In genomic region chr7:101124376-101125056, GRCh38 we compare ENCODE assay signal across 9 cellular contexts. TPM values are rescaled to one million over a fixed set of nuclear protein-coding genes. Genes with fewer than 3 reads are reported as not detected.
A peak's percentile ranks its signal among the peaks of the same experiment; 100 is the strongest.
DNase-seq lines count a peak whose midpoint lies in the region; ATAC-seq and TF ChIP-seq lines count a peak whose summit lies in the region.
"Had no signal": no experiment of that assay in that cellular context is flagged by ENCODE, and none has a peak within 500 bp of the region (broad histone marks: within the 10 kb centered on the region; RNA-seq: fewer than 3 reads in every experiment).

No MANE protein-coding gene starts in this region.

- H3K4me3 Mint-ChIP-seq in activated naive CD8-positive, alpha-beta T cell treated with anti-CD3 and anti-CD28 coated beads for 36 hours, result peak overlapping the region; percentile 37
- no peak overlapping the region for H3K4me3 Mint-ChIP-seq in CD8-positive, alpha-beta T cell
- H3K4me3 Mint-ChIP-seq: neural crest cell had no signal

- H3K36me3 ChIP-seq in A673 (ENCODE audit: insufficient read depth, low read length, poor library complexity, severe bottlenecking), result no peaks in the 10 kb centered on the region
- no peaks in the 10 kb centered on the region for H3K36me3 ChIP-seq in HEK293 (ENCODE audit: control insufficient read depth in 2 of 2, insufficient read depth in 1 of 2, low read length in 2 of 2)
- no peaks in the 10 kb centered on the region for H3K36me3 ChIP-seq in CD8-positive, alpha-beta T cell (ENCODE audit: insufficient read depth, low read length)

- H3K4me1 ChIP-seq in A673 (ENCODE audit: insufficient read depth, low read length, poor library complexity, severe bottlenecking), result peaks cover 18% of the 10 kb centered on the region
- no peaks in the 10 kb centered on the region; the same call in 1 of the 2 replicates for H3K4me1 ChIP-seq in HEK293 (ENCODE audit: control insufficient read depth, insufficient read depth, low read length)
- peaks cover 18% of the 10 kb centered on the region for H3K4me1 ChIP-seq in CD8-positive, alpha-beta T cell (ENCODE audit: insufficient read depth, low read length)

- ATAC-seq in GM18858 (IDR thresholded peaks at IDR 0.05; ENCODE audit: unreplicated experiment) (no peak), HG02840 (IDR thresholded peaks at IDR 0.05; ENCODE audit: low FRiP score, unreplicated experiment) (no peak)
- ATAC-seq in CD8-positive, alpha-beta T cell, result no peak

- peaks cover 43% of the 10 kb centered on the region for H3K4me1 Mint-ChIP-seq in activated naive CD8-positive, alpha-beta T cell treated with anti-CD3 and anti-CD28 coated beads for 36 hours
- peaks cover 32% of the 10 kb centered on the region for H3K4me1 Mint-ChIP-seq in CD8-positive, alpha-beta T cell (ENCODE audit: low read depth)

- no peak overlapping the region for H3K27ac ChIP-seq in A673 (ENCODE audit: low read depth, low read length, poor library complexity, severe bottlenecking)
- H3K27ac ChIP-seq in HEK293 (ENCODE audit: extremely low read depth, low read depth, low read length), result no peak overlapping the region
- no peak overlapping the region for H3K27ac ChIP-seq in CD8-positive, alpha-beta T cell (ENCODE audit: low read depth, low read length)

- H3K9me3 Mint-ChIP-seq in activated naive CD8-positive, alpha-beta T cell treated with anti-CD3 and anti-CD28 coated beads for 36 hours, result no peaks in the 10 kb centered on the region
- H3K9me3 Mint-ChIP-seq in CD8-positive, alpha-beta T cell, result no peaks in the 10 kb centered on the region
- H3K9me3 Mint-ChIP-seq: neural crest cell had no signal

- H3K27me3 Mint-ChIP-seq in activated naive CD8-positive, alpha-beta T cell treated with anti-CD3 and anti-CD28 coated beads for 36 hours, result peaks cover 86% of the 10 kb centered on the region
- peaks cover 59% of the 10 kb centered on the region for H3K27me3 Mint-ChIP-seq in CD8-positive, alpha-beta T cell (ENCODE audit: low read depth)

- peak; percentile 41 for DNase-seq in A673 (ENCODE audit: low spot score)
- no peak for DNase-seq in activated naive CD8-positive, alpha-beta T cell treated with anti-CD3 and anti-CD28 coated beads for 36 hours
- DNase-seq in kidney tubule cell (ENCODE audit: low spot score), result peak; percentile 57
- DNase-seq in activated gamma-delta T cell (lab: John Stamatoyannopoulos, UW), result no peak
- no peak for DNase-seq in CD8-positive, alpha-beta T cell

- no peaks in the 10 kb centered on the region for H3K36me3 Mint-ChIP-seq in activated naive CD8-positive, alpha-beta T cell treated with anti-CD3 and anti-CD28 coated beads for 36 hours
- H3K36me3 Mint-ChIP-seq in CD8-positive, alpha-beta T cell, result no peaks in the 10 kb centered on the region

- POLR2A ChIA-PET in A673 (lab: Charles Lee; ENCODE audit: low non-redundant PET) (interaction anchor here (0.5 kb wide), 1 partner anchor 18 kb away, joined by 3 read pairs; no protein-coding TSS in a partner anchor), HEK293 (lab: Yijun Ruan, JAX) (interaction anchor here (0.7 kb wide), 1 partner anchor 690 kb away, joined by 11 read pairs; no protein-coding TSS in a partner anchor)
- POLR2A ChIA-PET in CD8-positive, alpha-beta T cell (lab: Charles Lee), result no interaction called here

- BruUV-seq in A673 (replicated peaks; lab: Mats Ljungman, UMichigan), result no TSS peak

- H3K4me3 ChIP-seq in A673 (ENCODE audit: low read depth, low read length, poor library complexity, severe bottlenecking), result no peak overlapping the region
- no peak overlapping the region for H3K4me3 ChIP-seq in HEK293 (ENCODE audit: low read depth, low read length)
- no peak overlapping the region for H3K4me3 ChIP-seq in CD8-positive, alpha-beta T cell (ENCODE audit: low read depth, low read length)

- H3K27me3 ChIP-seq in A673 (replicated peaks; ENCODE audit: insufficient read depth, low read depth, low read length, poor library complexity), result no peaks in the 10 kb centered on the region
- H3K27me3 ChIP-seq in CD8-positive, alpha-beta T cell (ENCODE audit: insufficient read depth, low read length), result peaks cover 6% of the 10 kb centered on the region

- CTCF ChIA-PET in A673 (lab: Charles Lee) (interaction anchor here (0.6 kb wide), 1 partner anchor 47 kb away, joined by 3 read pairs; no protein-coding TSS in a partner anchor), HEK293 (lab: Yijun Ruan, JAX) (interaction anchor here (0.6 to 6.7 kb wide), 6 partner anchors 13 to 230 kb away, joined by 4 to 37 read pairs (median 5); no protein-coding TSS in a partner anchor)
- CTCF ChIA-PET in CD8-positive, alpha-beta T cell (lab: Charles Lee), result interaction anchor here (0.9 to 1.6 kb wide), 3 partner anchors 9 to 20 kb away, joined by 3 to 4 read pairs (median 3); no protein-coding TSS in a partner anchor

- intact Hi-C loops in A673 (cut with micrococcal nuclease; ENCODE audit: unreplicated experiment), result no loop called here
- intact Hi-C loops in CD8-positive, alpha-beta T cell (cut with DNase I, micrococcal nuclease), result no loop called here

- no peaks in the 10 kb centered on the region for H3K9me3 ChIP-seq in A673 (ENCODE audit: low read depth, low read length, poor library complexity, severe bottlenecking)
- no peaks in the 10 kb centered on the region for H3K9me3 ChIP-seq in HEK293 (ENCODE audit: control insufficient read depth, insufficient read depth, low read depth, low read length)
- H3K9me3 ChIP-seq in CD8-positive, alpha-beta T cell (ENCODE audit: low read length), result no peaks in the 10 kb centered on the region

- H3K27ac Mint-ChIP-seq in activated naive CD8-positive, alpha-beta T cell treated with anti-CD3 and anti-CD28 coated beads for 36 hours, result no peak overlapping the region
- no peak overlapping the region for H3K27ac Mint-ChIP-seq in CD8-positive, alpha-beta T cell

- TF ChIP-seq CTCF in A673 (conservative IDR thresholded peaks at IDR 0.05; ENCODE audit: low read depth, low read length) (no peak), HEK293 (tag by site-specific recombination; IDR thresholded peaks at IDR 0.05) (no peak)
- TF ChIP-seq CTCF in CD8-positive, alpha-beta T cell (IDR thresholded peaks at IDR 0.05), result no peak

TF ChIP-seq in HEK293, 187 proteins besides CTCF, POLR2A, EP300 and RAD21:
- TF ChIP-seq ZIC2 (tag by site-specific recombination; IDR thresholded peaks at IDR 0.05) (peak; percentile 33; the same call in 1 of the 2 replicates), ZNF521 (tag by site-specific recombination; IDR thresholded peaks at IDR 0.05) (no peak), PRDM1 (tag by site-specific recombination; IDR thresholded peaks at IDR 0.05) (0 out of 2 replicates have a peak, but pooled peaks have one; percentile 36), ZNF10 (tag by site-specific recombination; IDR thresholded peaks at IDR 0.05) (no peak), ZBTB17 (tag by site-specific recombination; IDR thresholded peaks at IDR 0.05) (no peak), ZNF639 (tag by site-specific recombination; IDR thresholded peaks at IDR 0.05) (no peak), ZNF184 (tag by site-specific recombination; IDR thresholded peaks at IDR 0.05) (no peak), ZNF133 (tag by site-specific recombination; IDR thresholded peaks at IDR 0.05) (no peak), ZNF157 (tag by site-specific recombination; IDR thresholded peaks at IDR 0.05) (no peak), ZNF548 (tag by site-specific recombination; IDR thresholded peaks at IDR 0.05) (no peak), ZNF239 (tag by site-specific recombination; IDR thresholded peaks at IDR 0.05) (no peak), ZNF248 (tag by site-specific recombination; IDR thresholded peaks at IDR 0.05) (no peak), ZFHX2 (tag by site-specific recombination; conservative IDR thresholded peaks at IDR 0.05) (peak; percentile 29; the same call in 1 of the 2 replicates)

RNA-seq across cellular contexts. Expression of gene SERPINE1, which starts 2.4 kb away (rescaled TPM):
- 4.7 and 5.3 TPM in 2 replicates for total RNA-seq in A673 (2021)
- under 1 TPM; 0.06 to 0.27 TPM for total RNA-seq in activated naive CD8-positive, alpha-beta T cell treated with anti-CD3 and anti-CD28 coated beads for 36 hours
- under 1 TPM; 0.14 to 0.24 TPM for total RNA-seq in CD8-positive, alpha-beta T cell

RNA-seq across cellular contexts. Expression of gene AP1S1, which starts 29.8 kb away (rescaled TPM):
- 71.3 and 79.0 TPM in 2 replicates for total RNA-seq in A673 (2021)
- total RNA-seq in activated naive CD8-positive, alpha-beta T cell treated with anti-CD3 and anti-CD28 coated beads for 36 hours, result 10 to 100 TPM; 30.1 to 38.4 TPM
- total RNA-seq in CD8-positive, alpha-beta T cell, result 1 to 10 TPM; 2.1 to 2.2 TPM

RNA-seq across cellular contexts. Expression of gene TRIM56, which starts 39.2 kb away (rescaled TPM):
- 27.5 and 32.3 TPM in 2 replicates for total RNA-seq in A673 (2021)
- 10 to 100 TPM; 35.1 to 35.3 TPM for total RNA-seq in activated naive CD8-positive, alpha-beta T cell treated with anti-CD3 and anti-CD28 coated beads for 36 hours
- total RNA-seq in CD8-positive, alpha-beta T cell, result 10 to 100 TPM; 24.0 to 26.0 TPM

RNA-seq across cellular contexts. Expression of gene VGF, which starts 40.9 kb away (rescaled TPM):
- 14.4 and 16.0 TPM in 2 replicates for total RNA-seq in A673 (2021)
- total RNA-seq in activated naive CD8-positive, alpha-beta T cell treated with anti-CD3 and anti-CD28 coated beads for 36 hours, result not detected
- not detected for total RNA-seq in CD8-positive, alpha-beta T cell

RNA-seq across cellular contexts. Expression of gene NAT16, which starts 55.6 kb away (rescaled TPM):
- total RNA-seq in A673 (2021), result not detected in 2 replicates
- total RNA-seq in activated naive CD8-positive, alpha-beta T cell treated with anti-CD3 and anti-CD28 coated beads for 36 hours, result not detected
- total RNA-seq in CD8-positive, alpha-beta T cell, result not detected

Comparison
In these comparisons a context has a peak if more than half of its experiments do, and no peak if none do; other contexts are left out.
1. DNase-seq: peak in A673 (single experiment) and kidney tubule cell (single experiment); none in activated naive CD8-positive, alpha-beta T cell treated with anti-CD3 and anti-CD28 coated beads for 36 hours (single experiment), activated gamma-delta T cell (single experiment) and CD8-positive, alpha-beta T cell (0 of 7).
2. RNA of gene AP1S1, which starts 29.8 kb away (total RNA-seq): 71.3 to 79.0 TPM in A673 and 30.1 to 38.4 TPM in activated naive CD8-positive, alpha-beta T cell treated with anti-CD3 and anti-CD28 coated beads for 36 hours; 2.1 to 2.2 TPM in CD8-positive, alpha-beta T cell; every median in the first group is over 4 times any median in the second.